21 cellular contexts compared by ENCODE assay signal in genomic region chr12:122827258-122827657, GRCh38. TPM values are rescaled to one million over a fixed set of nuclear protein-coding genes. Genes with fewer than 3 reads are reported as not detected.
DNase-seq lines count a peak whose midpoint lies in the region; ATAC-seq, FAIRE-seq and TF ChIP-seq lines count a peak whose summit lies in the region.
"Had no signal": no experiment of that assay in that cellular context is flagged by ENCODE, and none has a peak within 500 bp of the region (broad histone marks: within the 10 kb centered on the region; RNA-seq: fewer than 3 reads in every experiment).

No MANE protein-coding gene starts in this region.

- POLR2A ChIA-PET in activated CD8-positive, alpha-beta T cell treated with anti-CD3 and anti-CD28 coated beads for 36 hours (lab: Charles Lee) = interaction anchor here (1.4 kb wide), 1 partner anchor 9 kb away, joined by 6 read pairs; the partner anchor contains the start of gene HIP1R

- H3K4me1 ChIP-seq in OCI-LY3 (ENCODE audit: low read length) (peaks cover 20% of the 10 kb centered on the region), fibroblast of lung (ENCODE audit: control insufficient read depth, extremely low read depth, insufficient read depth, low read length) (no peaks in the 10 kb centered on the region)
- H3K4me1 ChIP-seq: ascending aorta, thyroid gland had no signal

- TF ChIP-seq POLR2A in H54 (IDR thresholded peaks at IDR 0.05; ENCODE audit: low read depth, low read length) = no peak
- no peak for TF ChIP-seq POLR2A in GM12891 (IDR thresholded peaks at IDR 0.05; ENCODE audit: low read depth, low read length)

- peak; percentile 27 for FAIRE-seq in H54 (lab: Jason Lieb, UNC)
- FAIRE-seq in GM12891 (lab: Jason Lieb, UNC) = no peak

- no peak for DNase-seq in H54 (ENCODE audit: insufficient read length, low spot score)
- no peak for DNase-seq in fibroblast of lung (ENCODE audit: low read depth in 2 of 2)
- peak; percentile 18 for DNase-seq in superior temporal gyrus (ENCODE audit: extremely low spot score)
- no peak for DNase-seq in activated CD8-positive, alpha-beta T cell treated with anti-CD3 and anti-CD28 coated beads for 36 hours
- no peak for DNase-seq in GM12891 (ENCODE audit: insufficient read length, low spot score)
- DNase-seq in NCI-H1092 (lab: John Stamatoyannopoulos, UW) = no peak
- DNase-seq: activated naive CD4-positive, alpha-beta T cell treated with anti-CD3 and anti-CD28 coated beads, Interleukin-2, amount 50 U/mL, for 16 hours; activated T-cell treated with anti-CD3 and anti-CD28 coated beads, Interleukin-2, amount 50 U/mL, for 4 hours; COR-L47; endodermal cell; heart left ventricle; immature natural killer cell; MM.1S; NCI-H1930; NCI-H446; retina; T-helper 17 cell; thyroid gland had no signal

- no peak overlapping the region for H3K4me3 Mint-ChIP-seq in activated CD8-positive, alpha-beta T cell treated with anti-CD3 and anti-CD28 coated beads for 36 hours
- H3K4me3 Mint-ChIP-seq: activated T-cell treated with anti-CD3 and anti-CD28 coated beads, Interleukin-2, amount 50 U/mL, for 4 hours; endodermal cell; immature natural killer cell; T-helper 17 cell had no signal

- no peaks in the 10 kb centered on the region for H3K36me3 Mint-ChIP-seq in activated CD8-positive, alpha-beta T cell treated with anti-CD3 and anti-CD28 coated beads for 36 hours (ENCODE audit: low read depth)
- H3K36me3 Mint-ChIP-seq: immature natural killer cell had no signal

- no peaks in the 10 kb centered on the region for H3K4me1 Mint-ChIP-seq in activated CD8-positive, alpha-beta T cell treated with anti-CD3 and anti-CD28 coated beads for 36 hours (ENCODE audit: low read depth)

- H3K9me3 Mint-ChIP-seq in activated CD8-positive, alpha-beta T cell treated with anti-CD3 and anti-CD28 coated beads for 36 hours = no peaks in the 10 kb centered on the region
- H3K9me3 Mint-ChIP-seq: activated T-cell treated with anti-CD3 and anti-CD28 coated beads, Interleukin-2, amount 50 U/mL, for 4 hours; endodermal cell; immature natural killer cell had no signal

- H3K4me3 ChIP-seq in OCI-LY3 (ENCODE audit: low read length) = peak overlapping the region; percentile 7; the same call in 1 of the 2 replicates
- H3K4me3 ChIP-seq in fibroblast of lung (replicated peaks in 1 of 4; ENCODE audit: control extremely low read depth in 1 of 4, insufficient read depth in 1 of 4, low read depth in 3 of 4, low read length in 4 of 4) = no peak overlapping the region
- H3K4me3 ChIP-seq: thyroid gland had no signal

- H3K27me3 ChIP-seq in OCI-LY3 (ENCODE audit: low read depth, low read length) (peaks cover 60% of the 10 kb centered on the region), fibroblast of lung (ENCODE audit: control insufficient read depth, insufficient read depth, low read length) (no peaks in the 10 kb centered on the region)
- H3K27me3 ChIP-seq: ascending aorta, heart left ventricle, thyroid gland had no signal

- H3K36me3 ChIP-seq in OCI-LY3 (replicated peaks; ENCODE audit: low read depth, low read length) = no peaks in the 10 kb centered on the region
- H3K36me3 ChIP-seq in fibroblast of lung (ENCODE audit: control insufficient read depth, insufficient read depth, low read length) = no peaks in the 10 kb centered on the region
- H3K36me3 ChIP-seq: ascending aorta, heart left ventricle, thyroid gland had no signal

- H3K9me3 ChIP-seq in OCI-LY3 (ENCODE audit: insufficient read depth, low read length) (no peaks in the 10 kb centered on the region), fibroblast of lung (ENCODE audit: control insufficient read depth, insufficient read depth, low read depth, low read length) (no peaks in the 10 kb centered on the region)
- H3K9me3 ChIP-seq: ascending aorta, heart left ventricle, thyroid gland had no signal

- H4K20me1 ChIP-seq in OCI-LY3 (ENCODE audit: insufficient read depth, low read length) (no peaks in the 10 kb centered on the region), fibroblast of lung (ENCODE audit: control insufficient read depth, extremely low read depth, insufficient read depth, low read length) (no peaks in the 10 kb centered on the region)

- H3K4me2 ChIP-seq in OCI-LY3 (ENCODE audit: low read length) (peak overlapping the region; percentile 95), fibroblast of lung (ENCODE audit: extremely low read depth, insufficient read depth, low read length) (peak overlapping the region; percentile 77)

- intact Hi-C loops in activated CD8-positive, alpha-beta T cell treated with anti-CD3 and anti-CD28 coated beads for 36 hours (cut with micrococcal nuclease) = no loop called here

- H3K9ac ChIP-seq in OCI-LY3 (ENCODE audit: low read length) = no peak overlapping the region
- peak overlapping the region; percentile 7 for H3K9ac ChIP-seq in fibroblast of lung (ENCODE audit: insufficient read depth, low read length)

- no peaks in the 10 kb centered on the region for H3K27me3 Mint-ChIP-seq in activated CD8-positive, alpha-beta T cell treated with anti-CD3 and anti-CD28 coated beads for 36 hours
- H3K27me3 Mint-ChIP-seq: T-helper 17 cell had no signal

- H3K27ac Mint-ChIP-seq in activated CD8-positive, alpha-beta T cell treated with anti-CD3 and anti-CD28 coated beads for 36 hours = no peak overlapping the region
- H3K27ac Mint-ChIP-seq: endodermal cell, immature natural killer cell, T-helper 17 cell had no signal

- H3K27ac ChIP-seq in OCI-LY3 (ENCODE audit: low read length) = peak overlapping the region; percentile 7; the same call in 1 of the 2 replicates
- no peak overlapping the region for H3K27ac ChIP-seq in fibroblast of lung (ENCODE audit: insufficient read depth, low read length)
- H3K27ac ChIP-seq: ascending aorta, heart left ventricle, thyroid gland had no signal

- H3K79me2 ChIP-seq in OCI-LY3 (ENCODE audit: low read length) = no peaks in the 10 kb centered on the region
- no peaks in the 10 kb centered on the region for H3K79me2 ChIP-seq in fibroblast of lung (ENCODE audit: control insufficient read depth, insufficient read depth, low read length)

- TF ChIP-seq CTCF in OCI-LY3 (IDR thresholded peaks at IDR 0.05; ENCODE audit: low read depth, low read length) (no peak), fibroblast of lung (conservative IDR thresholded peaks at IDR 0.05 in 1 of 2, IDR thresholded peaks at IDR 0.05 in 1 of 2; ENCODE audit: low read depth in 1 of 2, low read length in 2 of 2) (no peak)
- no peak for TF ChIP-seq CTCF in activated CD8-positive, alpha-beta T cell treated with anti-CD3 and anti-CD28 coated beads for 36 hours (IDR thresholded peaks at IDR 0.05)

- H2AFZ ChIP-seq in OCI-LY3 (ENCODE audit: low read depth, low read length) (no peak overlapping the region), fibroblast of lung (ENCODE audit: low read length) (peak overlapping the region; percentile 23)

- ATAC-seq in activated CD8-positive, alpha-beta T cell treated with anti-CD3 and anti-CD28 coated beads for 36 hours = no peak
- ATAC-seq: activated T-cell treated with anti-CD3 and anti-CD28 coated beads, Interleukin-2, amount 50 U/mL, for 4 hours; heart left ventricle; Right ventricle myocardium inferior; T-helper 17 cell had no signal

- CTCF ChIA-PET in activated CD8-positive, alpha-beta T cell treated with anti-CD3 and anti-CD28 coated beads for 36 hours (lab: Charles Lee) = interaction anchor here (1.5 to 6.1 kb wide), 2 partner anchors 34 to 216 kb away, joined by 3 to 31 read pairs; no protein-coding TSS in a partner anchor

TF ChIP-seq in GM12891, 5 proteins besides CTCF, POLR2A, EP300 and RAD21:
- TF ChIP-seq POLR2AphosphoS5 (IDR thresholded peaks at IDR 0.05; ENCODE audit: low read depth, low read length) (no peak), POU2F2 (IDR thresholded peaks at IDR 0.05; ENCODE audit: low read depth, low read length) (no peak), PAX5 (IDR thresholded peaks at IDR 0.05; ENCODE audit: insufficient read depth, low read length, severe bottlenecking) (no peak)

RNA-seq across cellular contexts. Expression of gene HIP1R, which starts 8.0 kb away (rescaled TPM):
- 10.0 and 21.3 TPM in 2 replicates for total RNA-seq in fibroblast of lung
- polyA plus RNA-seq in fibroblast of lung = 3.4 and 5.5 TPM in 2 replicates
- polyA plus RNA-seq in fibroblast of lung (2012) = 4.4 and 7.7 TPM in 2 replicates
- polyA minus RNA-seq in fibroblast of lung (ENCODE audit: low replicate concordance) = 50.0 and 59.5 TPM in 2 replicates
- total RNA-seq in activated CD8-positive, alpha-beta T cell treated with anti-CD3 and anti-CD28 coated beads for 36 hours = 10 to 100 TPM; 22.8 to 22.9 TPM
- 4.8 TPM for polyA plus RNA-seq in GM12891 (2012; ENCODE audit: low read depth, missing spikeins)

RNA-seq across cellular contexts. Expression of gene CCDC62, which starts 52.9 kb away (rescaled TPM):
- total RNA-seq in fibroblast of lung = 1.2 and 1.3 TPM in 2 replicates
- polyA plus RNA-seq in fibroblast of lung = 0.06 TPM in 2 replicates
- 0.05 and 0.06 TPM in 2 replicates for polyA plus RNA-seq in fibroblast of lung (2012)
- polyA minus RNA-seq in fibroblast of lung (ENCODE audit: low replicate concordance) = not detected in 2 replicates
- under 1 TPM; 0.45 to 0.61 TPM for total RNA-seq in activated CD8-positive, alpha-beta T cell treated with anti-CD3 and anti-CD28 coated beads for 36 hours
- 0.17 TPM for polyA plus RNA-seq in GM12891 (2012; ENCODE audit: low read depth, missing spikeins)
- total RNA-seq: ascending aorta had no signal
